Comparison of ENCODE assay signal across 8 cellular contexts in genomic region chr13:21176195-21176981, GRCh38. TPM values are rescaled to one million over a fixed set of nuclear protein-coding genes. Genes with fewer than 3 reads are reported as not detected.
DNase-seq lines count a peak whose midpoint lies in the region; ATAC-seq and TF ChIP-seq lines count a peak whose summit lies in the region.

MRPL57 (plus strand) TSS chr13:21176658; CDS start chr13:21176917, 259 bp downstream.
SKA3 (minus strand) TSS chr13:21176552; CDS start chr13:21176477, 75 bp downstream.

- H3K4me1 ChIP-seq in Caco-2 (peaks cover 12% of the 10 kb centered on the region; the same call in 1 of the 2 replicates), endocrine pancreas (ENCODE audit: control insufficient read depth, insufficient read depth, low read length) (peaks cover 5% of the 10 kb centered on the region)

- peak within 1 kb of the TSS; percentile 87 for H3K4me3 Mint-ChIP-seq in Caco-2 (ENCODE audit: unreplicated experiment)
- H3K4me3 Mint-ChIP-seq in activated CD8-positive, alpha-beta memory T cell treated with anti-CD3 and anti-CD28 coated beads, Interleukin-2, amount 10 ng/mL, durations not matched to agents 7 days and 5 days = peak within 1 kb of the TSS; percentile 99

- H3K9me3 Mint-ChIP-seq in Caco-2 (ENCODE audit: unreplicated experiment) = no peaks in the 10 kb centered on the region
- H3K9me3 Mint-ChIP-seq in activated CD8-positive, alpha-beta memory T cell treated with anti-CD3 and anti-CD28 coated beads, Interleukin-2, amount 10 ng/mL, durations not matched to agents 7 days and 5 days (ENCODE audit: low read depth) = no peaks in the 10 kb centered on the region

- peak within 1 kb of the TSS; percentile 96 for H3K9ac ChIP-seq in endocrine pancreas (ENCODE audit: control insufficient read depth, insufficient read depth, low read length)

- CTCF ChIA-PET in Caco-2 (lab: Charles Lee) = interaction anchor here (1.0 kb wide), 1 partner anchor 121 kb away, joined by 3 read pairs; no protein-coding TSS in a partner anchor
- CTCF ChIA-PET in activated CD8-positive, alpha-beta memory T cell treated with anti-CD3 and anti-CD28 coated beads, Interleukin-2, amount 10 ng/mL, durations not matched to agents 7 days and 5 days (lab: Charles Lee) = interaction anchor here (0.8 to 2.6 kb wide), 14 partner anchors 8 to 301 kb away, joined by 3 to 18 read pairs (median 4); partner anchors contain the start of genes XPO4 and ZDHHC20

- peak within 1 kb of the TSS; percentile 82 for H3K4me3 ChIP-seq in Caco-2 (ENCODE audit: low read depth, low read length)
- peak within 1 kb of the TSS; percentile 96 for H3K4me3 ChIP-seq in endocrine pancreas (ENCODE audit: control insufficient read depth, insufficient read depth, low read length)

- intact Hi-C loops in Caco-2 (cut with micrococcal nuclease; ENCODE audit: unreplicated experiment) = loop anchor here (2.0 kb wide), 1 partner anchor 234 kb away; no protein-coding TSS in a partner anchor

- POLR2A ChIA-PET in Caco-2 (lab: Charles Lee) = interaction anchor here (0.6 to 1.8 kb wide), 15 partner anchors 20 to 547 kb away, joined by 3 to 12 read pairs (median 3); partner anchors contain the start of genes MICU2 and XPO4

- no peaks in the 10 kb centered on the region for H3K27me3 Mint-ChIP-seq in Caco-2 (ENCODE audit: insufficient read depth, unreplicated experiment)
- no peaks in the 10 kb centered on the region for H3K27me3 Mint-ChIP-seq in activated CD8-positive, alpha-beta memory T cell treated with anti-CD3 and anti-CD28 coated beads, Interleukin-2, amount 10 ng/mL, durations not matched to agents 7 days and 5 days

- H3K27me3 ChIP-seq in Caco-2 (replicated peaks; ENCODE audit: control insufficient read depth, insufficient read depth, low read length) = no peaks in the 10 kb centered on the region
- H3K27me3 ChIP-seq in endocrine pancreas (ENCODE audit: control insufficient read depth, insufficient read depth, low read length) = no peaks in the 10 kb centered on the region

- peak; percentile 92 for ATAC-seq in GM21360 (IDR thresholded peaks at IDR 0.05; ENCODE audit: unreplicated experiment)
- ATAC-seq in activated CD8-positive, alpha-beta memory T cell treated with anti-CD3 and anti-CD28 coated beads, Interleukin-2, amount 10 ng/mL, durations not matched to agents 7 days and 5 days = peak; percentile 95

- H3K36me3 Mint-ChIP-seq in Caco-2 (ENCODE audit: insufficient read depth, unreplicated experiment) = peaks cover 23% of the 10 kb centered on the region
- H3K36me3 Mint-ChIP-seq in activated CD8-positive, alpha-beta memory T cell treated with anti-CD3 and anti-CD28 coated beads, Interleukin-2, amount 10 ng/mL, durations not matched to agents 7 days and 5 days = peaks cover 14% of the 10 kb centered on the region

- H3K27ac Mint-ChIP-seq in Caco-2 (ENCODE audit: unreplicated experiment) = peak within 1 kb of the TSS; percentile 96
- H3K27ac Mint-ChIP-seq in activated CD8-positive, alpha-beta memory T cell treated with anti-CD3 and anti-CD28 coated beads, Interleukin-2, amount 10 ng/mL, durations not matched to agents 7 days and 5 days = peak within 1 kb of the TSS; percentile 97

- no peak for TF ChIP-seq CTCF in Caco-2 (IDR thresholded peaks at IDR 0.05; ENCODE audit: insufficient read depth in 1 of 2, low read depth in 1 of 2, low read length in 1 of 2, severe bottlenecking in 1 of 2, unreplicated experiment in 1 of 2)

- DNase-seq in Caco-2 (peak; percentile 95 to 98), HT1080 (ENCODE audit: low read depth) (peak; percentile 94), NOMO-1 treated with DMSO at 0.1 percent for 48 hours (lab: John Stamatoyannopoulos, UW; ENCODE audit: unreplicated experiment) (peak; percentile 96), mesenteric fat pad (ENCODE audit: low spot score) (peak; percentile 97)
- DNase-seq in activated CD8-positive, alpha-beta memory T cell treated with anti-CD3 and anti-CD28 coated beads, Interleukin-2, amount 10 ng/mL, durations not matched to agents 7 days and 5 days = peak; percentile 96
- peak; percentile 91 for DNase-seq in stimulated activated CD8-positive, alpha-beta memory T cell treated with anti-CD3 and anti-CD28 coated beads, Interleukin-15, amount 100 ng/mL, for 24 hours (ENCODE audit: low read depth)

- H3K4me1 Mint-ChIP-seq in Caco-2 (ENCODE audit: low read depth, unreplicated experiment) = peaks cover 7% of the 10 kb centered on the region
- H3K4me1 Mint-ChIP-seq in activated CD8-positive, alpha-beta memory T cell treated with anti-CD3 and anti-CD28 coated beads, Interleukin-2, amount 10 ng/mL, durations not matched to agents 7 days and 5 days = peaks cover 37% of the 10 kb centered on the region

- BruUV-seq in Caco-2 (replicated peaks; lab: Mats Ljungman, UMichigan) = no TSS peak

- H3K36me3 ChIP-seq in Caco-2 (ENCODE audit: control insufficient read depth, insufficient read depth, low read length) (no peaks in the 10 kb centered on the region), endocrine pancreas (ENCODE audit: control insufficient read depth, insufficient read depth, low read length) (no peaks in the 10 kb centered on the region)

- no peaks in the 10 kb centered on the region for H3K9me3 ChIP-seq in Caco-2
- no peaks in the 10 kb centered on the region for H3K9me3 ChIP-seq in endocrine pancreas (ENCODE audit: control insufficient read depth, low read length)

RNA-seq across cellular contexts. Expression of gene MRPL57, which starts in this region (rescaled TPM):
- total RNA-seq in Caco-2 (2022) (32.8 and 33.9 TPM in 2 replicates), mesenteric fat pad (14.1 TPM)
- 61.7 and 61.9 TPM in 2 replicates for total RNA-seq in HT1080 (2014; rRNA removed; shearing (Covaris generic))
- polyA plus RNA-seq in HT1080 (2015; cell fraction: cytosol; rRNA removed) = 21.2 and 30.5 TPM in 2 replicates
- 6.7 and 7.5 TPM in 2 replicates for polyA plus RNA-seq in HT1080 (2015; cell fraction: nucleus; rRNA removed)
- 10 to 100 TPM; 22.5 to 23.5 TPM for total RNA-seq in activated CD8-positive, alpha-beta memory T cell treated with anti-CD3 and anti-CD28 coated beads, Interleukin-2, amount 10 ng/mL, durations not matched to agents 7 days and 5 days

RNA-seq across cellular contexts. Expression of gene SKA3, which starts in this region (rescaled TPM):
- total RNA-seq in Caco-2 (2022) (33.3 and 37.5 TPM in 2 replicates), mesenteric fat pad (not detected)
- 34.5 and 46.0 TPM in 2 replicates for total RNA-seq in HT1080 (2014; rRNA removed; shearing (Covaris generic))
- polyA plus RNA-seq in HT1080 (2015; cell fraction: cytosol; rRNA removed) = 33.0 and 33.7 TPM in 2 replicates
- polyA plus RNA-seq in HT1080 (2015; cell fraction: nucleus; rRNA removed) = 31.0 and 36.9 TPM in 2 replicates
- total RNA-seq in activated CD8-positive, alpha-beta memory T cell treated with anti-CD3 and anti-CD28 coated beads, Interleukin-2, amount 10 ng/mL, durations not matched to agents 7 days and 5 days = 10 to 100 TPM; 36.6 to 39.6 TPM

Comparison
In these comparisons a context has a peak if more than half of its experiments do, and no peak if none do; other contexts are left out.
1. Peak in every context shown above with its lines: DNase-seq, ATAC-seq and H3K4me3 ChIP-seq.
2. RNA of gene SKA3 (total RNA-seq): 34.5 to 46.0 TPM in HT1080, 36.6 to 39.6 TPM in activated CD8-positive, alpha-beta memory T cell treated with anti-CD3 and anti-CD28 coated beads, Interleukin-2, amount 10 ng/mL, durations not matched to agents 7 days and 5 days and 33.3 to 37.5 TPM in Caco-2; not detected in mesenteric fat pad (single experiment); every median in the first group is over 10 times any median in the second.